In the genomic region with DNA sequence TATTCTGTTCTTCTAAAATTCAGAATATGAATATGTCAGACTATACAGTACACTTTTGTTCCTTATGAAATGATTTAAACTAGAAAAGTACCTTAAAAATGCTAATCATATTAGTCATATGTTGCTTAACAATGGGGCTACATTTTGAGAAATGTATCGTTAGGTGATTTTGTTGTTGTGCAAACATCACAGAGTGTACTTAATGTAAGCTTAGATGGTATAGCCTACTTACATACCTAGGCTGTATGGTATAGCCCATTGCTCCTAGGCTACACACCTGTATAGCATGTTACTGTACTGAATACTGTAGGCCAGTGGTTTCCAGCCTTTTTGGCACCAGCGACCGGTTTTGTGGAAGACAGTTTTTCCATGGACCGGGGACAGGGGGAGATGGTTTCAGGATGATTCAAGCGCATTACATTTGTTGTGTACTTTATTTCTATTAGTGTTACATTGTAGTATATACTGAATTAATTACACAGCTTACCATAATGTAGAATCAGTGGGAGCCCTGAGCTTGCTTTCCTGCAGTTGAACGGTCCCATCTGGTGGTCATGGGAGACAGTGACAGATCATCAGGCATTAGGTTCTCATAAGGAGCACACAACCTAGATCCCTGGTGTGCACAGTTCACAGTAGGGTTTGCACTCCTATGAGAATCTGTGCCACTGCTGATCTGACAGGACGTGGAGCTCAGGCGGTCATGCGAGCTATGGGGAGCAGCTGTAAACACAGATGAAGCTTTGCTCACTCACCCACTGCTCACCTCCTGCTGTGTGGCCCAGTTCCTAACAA, we compare ENCODE assay signal across 15 cellular contexts. TPM values are rescaled to one million over a fixed set of nuclear protein-coding genes. Genes with fewer than 3 reads are reported as not detected.
DNase-seq lines count a peak whose midpoint lies in the region; ATAC-seq and TF ChIP-seq lines count a peak whose summit lies in the region.
"Had no signal": no experiment of that assay in that cellular context is flagged by ENCODE, and none has a peak within 500 bp of the region (broad histone marks: within the 10 kb centered on the region; RNA-seq: fewer than 3 reads in every experiment).

No MANE protein-coding gene starts in this region.

- H3K27me3 ChIP-seq in BE2C (no peaks in the 10 kb centered on the region), ascending aorta (no peaks in the 10 kb centered on the region)
- H3K27me3 ChIP-seq: Peyer's patch, tibial artery had no signal

- no peak overlapping the region for H3K4me3 ChIP-seq in BE2C (ENCODE audit: low read depth, low read length)
- no peak overlapping the region for H3K4me3 ChIP-seq in astrocyte of the spinal cord (ENCODE audit: low read depth, low read length)
- H3K4me3 ChIP-seq in ascending aorta = no peak overlapping the region
- H3K4me3 ChIP-seq: Peyer's patch, prostate gland, tibial artery had no signal

- in situ Hi-C loops in astrocyte of the spinal cord (cut with HindIII; ENCODE audit: low sequenced_read_pairs) = no loop called here

- H3K9me3 ChIP-seq in BE2C (no peaks in the 10 kb centered on the region), ascending aorta (no peaks in the 10 kb centered on the region)
- H3K9me3 ChIP-seq: Peyer's patch, prostate gland, tibial artery had no signal

- H3K36me3 ChIP-seq in BE2C (peaks cover 28% of the 10 kb centered on the region), ascending aorta (peaks cover 27 to 58% of the 10 kb centered on the region in 2 donors)
- H3K36me3 ChIP-seq: prostate gland had no signal

- intact Hi-C loops in ascending aorta (cut with DNase I) = no loop called here

- DNase-seq in BE2C = no peak
- peak; percentile 16 for DNase-seq in HT1080 (ENCODE audit: low read depth)
- peak; percentile 40 for DNase-seq in astrocyte of the spinal cord (ENCODE audit: low read depth, low spot score)
- peak; percentile 66 for DNase-seq in iris pigment epithelial cell (ENCODE audit: low read depth)
- DNase-seq in ascending aorta (ENCODE audit: low spot score in 2 of 2) = no peak
- no peak for DNase-seq in iPS-NIHi11 (ENCODE audit: low spot score)
- DNase-seq in HuH-7 (ENCODE audit: low spot score) = no peak
- DNase-seq: activated CD4-positive, alpha-beta memory T cell treated with anti-CD3 and anti-CD28 coated beads for 36 hours; NCI-H1417; Peyer's patch; stimulated activated CD4-positive, alpha-beta T cell treated with anti-CD3 and anti-CD28 coated beads, Interleukin-1b, Interleukin-23, amount 100 ng/mL, for 48 hours; tibial artery had no signal

- no peak overlapping the region for H3K27ac ChIP-seq in ascending aorta
- H3K27ac ChIP-seq: Peyer's patch, prostate gland, tibial artery had no signal

- ATAC-seq in HG02588 (IDR thresholded peaks at IDR 0.05; ENCODE audit: unreplicated experiment) = no peak
- ATAC-seq: activated T-helper 17 cell treated with anti-CD3 and anti-CD28 coated beads, Interleukin-2, amount 50 U/mL, for 72 hours had no signal

- H3K4me1 ChIP-seq in BE2C = no peaks in the 10 kb centered on the region
- H3K4me1 ChIP-seq in ascending aorta = no peaks in the 10 kb centered on the region
- H3K4me1 ChIP-seq: Peyer's patch, prostate gland, tibial artery had no signal

- 0 out of 2 replicates have a peak, but pooled peaks have one; percentile 3 for TF ChIP-seq CTCF in BE2C (IDR thresholded peaks at IDR 0.05; ENCODE audit: low read depth, low read length)
- peak; percentile 23 for TF ChIP-seq CTCF in astrocyte of the spinal cord (IDR thresholded peaks at IDR 0.05; ENCODE audit: low read depth, low read length)
- no peak for TF ChIP-seq CTCF in ascending aorta (IDR thresholded peaks at IDR 0.05)

RNA-seq across cellular contexts. Expression of a gene that starts 35.0 kb away (rescaled TPM):
- polyA plus RNA-seq in BE2C (2012; ENCODE audit: insufficient read depth, insufficient read length, low read depth) = 8.6 TPM
- total RNA-seq in HT1080 (2014; rRNA removed; shearing (Covaris generic)) = 69.9 and 70.5 TPM in 2 replicates
- polyA plus RNA-seq in HT1080 (2015; cell fraction: cytosol; rRNA removed) = 53.5 and 56.0 TPM in 2 replicates
- polyA plus RNA-seq in HT1080 (2015; cell fraction: nucleus; rRNA removed) = 234 and 254 TPM in 2 replicates
- 147 TPM for total RNA-seq in ascending aorta

Comparison
In these comparisons a context has a peak if more than half of its experiments do, and no peak if none do; other contexts are left out.
1. DNase-seq: peak in HT1080 (single experiment), astrocyte of the spinal cord (single experiment) and iris pigment epithelial cell (single experiment); none in BE2C (single experiment), ascending aorta (0 of 2), iPS-NIHi11 (single experiment) and HuH-7 (single experiment).
2. CTCF ChIP-seq: peak in BE2C (single experiment) and astrocyte of the spinal cord (single experiment); none in ascending aorta (0 of 3).